Comparison of ENCODE assay signal across 23 cellular contexts in the genomic region with DNA sequence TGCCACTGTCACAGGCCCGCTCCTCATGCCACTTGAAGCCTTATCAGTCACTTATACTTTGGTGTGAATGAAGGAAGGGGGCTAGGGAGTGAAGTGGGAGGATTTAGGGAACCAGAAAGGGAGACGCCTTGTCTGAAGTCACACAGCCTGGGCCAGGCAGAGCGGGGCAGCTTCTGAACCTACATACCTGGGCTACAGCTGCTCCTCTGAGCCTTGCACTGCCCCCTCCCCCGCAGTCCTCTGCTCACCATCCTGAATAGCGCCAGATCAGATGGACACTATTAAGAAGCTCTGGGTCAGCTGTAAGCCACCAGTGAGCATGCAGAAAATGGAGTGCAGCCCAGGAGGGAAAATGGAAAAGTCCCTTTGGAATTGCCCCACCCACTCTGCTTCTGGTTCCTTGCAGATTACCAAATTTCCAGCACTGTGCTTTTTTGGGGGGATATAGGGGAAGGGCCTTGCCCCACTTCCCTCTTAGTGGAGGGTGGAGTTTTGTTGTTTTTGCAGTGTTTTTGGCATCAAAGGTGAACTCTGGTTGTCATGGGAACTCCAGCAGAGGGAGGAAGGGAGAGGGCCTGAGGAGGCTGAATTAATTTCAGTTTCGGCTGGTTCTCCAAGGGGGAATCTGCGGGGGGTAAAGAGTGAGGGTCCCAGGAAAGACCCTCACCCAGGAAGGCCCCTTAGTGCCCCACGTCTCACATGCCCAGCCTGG. TPM values are rescaled to one million over a fixed set of nuclear protein-coding genes. Genes with fewer than 3 reads are reported as not detected.
DNase-seq lines count a peak whose midpoint lies in the region; ATAC-seq and TF ChIP-seq lines count a peak whose summit lies in the region.
"Had no signal": no experiment of that assay in that cellular context is flagged by ENCODE, and none has a peak within 500 bp of the region (broad histone marks: within the 10 kb centered on the region; RNA-seq: fewer than 3 reads in every experiment).

No MANE protein-coding gene starts in this region.

- no peak for DNase-seq in activated CD8-positive, alpha-beta T cell treated with anti-CD3 and anti-CD28 coated beads, Interleukin-2, amount 10 ng/mL, durations not matched to agents 7 days and 5 days
- DNase-seq in activated CD8-positive, alpha-beta T cell treated with anti-CD3 and anti-CD28 coated beads for 36 hours: no peak
- DNase-seq in H7 (peak; percentile 53), sciatic nerve (ENCODE audit: low spot score) (no peak)
- DNase-seq in stimulated activated effector memory CD8-positive, alpha-beta T cell treated with anti-CD3 and anti-CD28 coated beads, Interleukin-12 subunit alpha, Interleukin-12 subunit beta, amount 100 ng/mL, for 72 hours (ENCODE audit: low spot score in 2 of 2): no peak
- DNase-seq in activated effector memory CD4-positive, alpha-beta T cell treated with anti-CD3 and anti-CD28 coated beads, Interleukin-2, amount 50 U/mL, for 16 hours: no peak
- DNase-seq: DMS153; IMR-90; Kasumi-1; MM.1S; NCI-H1105; NCI-H187; NCI-H446; NCI-H69; NK-92 treated with Interleukin-12 subunit alpha and Interleukin-12 subunit beta, amount 100 ng/mL, for 24 hours; SIG-M5 had no signal

- H3K36me3 ChIP-seq in H7 (replicated peaks; ENCODE audit: control insufficient read depth, insufficient read depth, low read length): no peaks in the 10 kb centered on the region
- H3K36me3 ChIP-seq: BLaER1 treated with 17β-estradiol and CSF1 and Interleukin-3, amounts not matched to agents 10 nM and 100 nM; HAP-1 had no signal

- H3K4me3 ChIP-seq in H7 (ENCODE audit: insufficient read depth, low read depth, low read length): no peak overlapping the region
- H3K4me3 ChIP-seq: A549; BLaER1 treated with 17β-estradiol and CSF1 and Interleukin-3, amounts not matched to agents 10 nM and 100 nM; HAP-1 had no signal

- intact Hi-C loops in activated CD8-positive, alpha-beta T cell treated with anti-CD3 and anti-CD28 coated beads for 36 hours (cut with micrococcal nuclease): no loop called here
- intact Hi-C loops in sciatic nerve (cut with DNase I): no loop called here

- H3K36me3 Mint-ChIP-seq in activated CD8-positive, alpha-beta T cell treated with anti-CD3 and anti-CD28 coated beads, Interleukin-2, amount 10 ng/mL, durations not matched to agents 7 days and 5 days (ENCODE audit: low read depth): no peaks in the 10 kb centered on the region
- no peaks in the 10 kb centered on the region for H3K36me3 Mint-ChIP-seq in activated CD8-positive, alpha-beta T cell treated with anti-CD3 and anti-CD28 coated beads for 36 hours (ENCODE audit: low read depth)
- no peaks in the 10 kb centered on the region for H3K36me3 Mint-ChIP-seq in stimulated activated effector memory CD8-positive, alpha-beta T cell treated with anti-CD3 and anti-CD28 coated beads, Interleukin-12 subunit alpha, Interleukin-12 subunit beta, amount 100 ng/mL, for 72 hours

- H3K4me3 Mint-ChIP-seq in activated CD8-positive, alpha-beta T cell treated with anti-CD3 and anti-CD28 coated beads, Interleukin-2, amount 10 ng/mL, durations not matched to agents 7 days and 5 days: no peak overlapping the region
- no peak overlapping the region for H3K4me3 Mint-ChIP-seq in activated CD8-positive, alpha-beta T cell treated with anti-CD3 and anti-CD28 coated beads for 36 hours
- no peak overlapping the region for H3K4me3 Mint-ChIP-seq in stimulated activated effector memory CD8-positive, alpha-beta T cell treated with anti-CD3 and anti-CD28 coated beads, Interleukin-12 subunit alpha, Interleukin-12 subunit beta, amount 100 ng/mL, for 72 hours

- peak; percentile 31 for ATAC-seq in activated CD8-positive, alpha-beta T cell treated with anti-CD3 and anti-CD28 coated beads, Interleukin-2, amount 10 ng/mL, durations not matched to agents 7 days and 5 days
- ATAC-seq in activated CD8-positive, alpha-beta T cell treated with anti-CD3 and anti-CD28 coated beads for 36 hours: no peak
- ATAC-seq in sciatic nerve (peak; percentile 13), GM18498 (IDR thresholded peaks at IDR 0.05; ENCODE audit: unreplicated experiment) (no peak)
- no peak for ATAC-seq in stimulated activated effector memory CD8-positive, alpha-beta T cell treated with anti-CD3 and anti-CD28 coated beads, Interleukin-12 subunit alpha, Interleukin-12 subunit beta, amount 100 ng/mL, for 72 hours
- ATAC-seq: A549 had no signal

- H3K27ac Mint-ChIP-seq in activated CD8-positive, alpha-beta T cell treated with anti-CD3 and anti-CD28 coated beads, Interleukin-2, amount 10 ng/mL, durations not matched to agents 7 days and 5 days: no peak overlapping the region
- no peak overlapping the region for H3K27ac Mint-ChIP-seq in activated CD8-positive, alpha-beta T cell treated with anti-CD3 and anti-CD28 coated beads for 36 hours
- no peak overlapping the region for H3K27ac Mint-ChIP-seq in stimulated activated effector memory CD8-positive, alpha-beta T cell treated with anti-CD3 and anti-CD28 coated beads, Interleukin-12 subunit alpha, Interleukin-12 subunit beta, amount 100 ng/mL, for 72 hours

- peak overlapping the region; percentile 39 for H3K27ac ChIP-seq in cingulate gyrus (ENCODE audit: low read depth, low read length)
- H3K27ac ChIP-seq: A549; BLaER1 treated with 17β-estradiol and CSF1 and Interleukin-3, amounts not matched to agents 10 nM and 100 nM had no signal

- no peaks in the 10 kb centered on the region for H3K9me3 Mint-ChIP-seq in activated CD8-positive, alpha-beta T cell treated with anti-CD3 and anti-CD28 coated beads, Interleukin-2, amount 10 ng/mL, durations not matched to agents 7 days and 5 days (ENCODE audit: insufficient read depth)
- no peaks in the 10 kb centered on the region for H3K9me3 Mint-ChIP-seq in activated CD8-positive, alpha-beta T cell treated with anti-CD3 and anti-CD28 coated beads for 36 hours
- H3K9me3 Mint-ChIP-seq in stimulated activated effector memory CD8-positive, alpha-beta T cell treated with anti-CD3 and anti-CD28 coated beads, Interleukin-12 subunit alpha, Interleukin-12 subunit beta, amount 100 ng/mL, for 72 hours: no peaks in the 10 kb centered on the region

- peaks cover 12% of the 10 kb centered on the region for H3K27me3 Mint-ChIP-seq in activated CD8-positive, alpha-beta T cell treated with anti-CD3 and anti-CD28 coated beads, Interleukin-2, amount 10 ng/mL, durations not matched to agents 7 days and 5 days (ENCODE audit: low read depth)
- peaks cover 9% of the 10 kb centered on the region for H3K27me3 Mint-ChIP-seq in activated CD8-positive, alpha-beta T cell treated with anti-CD3 and anti-CD28 coated beads for 36 hours

- POLR2A ChIA-PET in activated CD8-positive, alpha-beta T cell treated with anti-CD3 and anti-CD28 coated beads, Interleukin-2, amount 10 ng/mL, durations not matched to agents 7 days and 5 days (lab: Charles Lee): no interaction called here
- POLR2A ChIA-PET in activated CD8-positive, alpha-beta T cell treated with anti-CD3 and anti-CD28 coated beads for 36 hours (lab: Charles Lee): no interaction called here

- H3K4me1 Mint-ChIP-seq in activated CD8-positive, alpha-beta T cell treated with anti-CD3 and anti-CD28 coated beads, Interleukin-2, amount 10 ng/mL, durations not matched to agents 7 days and 5 days (ENCODE audit: low read depth): peaks cover 50% of the 10 kb centered on the region
- H3K4me1 Mint-ChIP-seq in activated CD8-positive, alpha-beta T cell treated with anti-CD3 and anti-CD28 coated beads for 36 hours (ENCODE audit: low read depth): no peaks in the 10 kb centered on the region
- peaks cover 4% of the 10 kb centered on the region for H3K4me1 Mint-ChIP-seq in stimulated activated effector memory CD8-positive, alpha-beta T cell treated with anti-CD3 and anti-CD28 coated beads, Interleukin-12 subunit alpha, Interleukin-12 subunit beta, amount 100 ng/mL, for 72 hours

- H3K27me3 ChIP-seq in H7 (ENCODE audit: control insufficient read depth, insufficient read depth, low read length): no peaks in the 10 kb centered on the region; the same call in 1 of the 2 replicates
- H3K27me3 ChIP-seq: BLaER1 treated with 17β-estradiol and CSF1 and Interleukin-3, amounts not matched to agents 10 nM and 100 nM had no signal

- CTCF ChIA-PET in activated CD8-positive, alpha-beta T cell treated with anti-CD3 and anti-CD28 coated beads, Interleukin-2, amount 10 ng/mL, durations not matched to agents 7 days and 5 days (lab: Charles Lee): no interaction called here
- CTCF ChIA-PET in activated CD8-positive, alpha-beta T cell treated with anti-CD3 and anti-CD28 coated beads for 36 hours (lab: Charles Lee): interaction anchor here (2.0 kb wide), 1 partner anchor 33 kb away, joined by 7 read pairs; no protein-coding TSS in a partner anchor

- no peak for TF ChIP-seq CTCF in activated CD8-positive, alpha-beta T cell treated with anti-CD3 and anti-CD28 coated beads for 36 hours (IDR thresholded peaks at IDR 0.05)

RNA-seq across cellular contexts. Expression of gene ADCYAP1R1, which starts 34.9 kb away (rescaled TPM):
- total RNA-seq in activated CD8-positive, alpha-beta T cell treated with anti-CD3 and anti-CD28 coated beads, Interleukin-2, amount 10 ng/mL, durations not matched to agents 7 days and 5 days: not detected
- not detected for total RNA-seq in activated CD8-positive, alpha-beta T cell treated with anti-CD3 and anti-CD28 coated beads for 36 hours
- total RNA-seq in H7 (2014; rRNA removed; shearing (Covaris generic)): 1.8 TPM in 2 replicates
- 9.1 TPM for total RNA-seq in sciatic nerve
- total RNA-seq: IMR-90, OCI-LY7 had no signal

RNA-seq across cellular contexts. Expression of gene GHRHR, which starts 53.4 kb away (rescaled TPM):
- not detected for total RNA-seq in activated CD8-positive, alpha-beta T cell treated with anti-CD3 and anti-CD28 coated beads, Interleukin-2, amount 10 ng/mL, durations not matched to agents 7 days and 5 days
- not detected for total RNA-seq in activated CD8-positive, alpha-beta T cell treated with anti-CD3 and anti-CD28 coated beads for 36 hours
- total RNA-seq in H7 (2014; rRNA removed; shearing (Covaris generic)): 1.9 and 2.7 TPM in 2 replicates
- total RNA-seq in sciatic nerve: 1.2 TPM
- total RNA-seq: HT1080, IMR-90, OCI-LY7 had no signal

Comparison
In these comparisons a context has a peak if more than half of its experiments do, and no peak if none do; other contexts are left out.
1. ATAC-seq: peak in activated CD8-positive, alpha-beta T cell treated with anti-CD3 and anti-CD28 coated beads, Interleukin-2, amount 10 ng/mL, durations not matched to agents 7 days and 5 days (single experiment) and sciatic nerve (single experiment); none in activated CD8-positive, alpha-beta T cell treated with anti-CD3 and anti-CD28 coated beads for 36 hours (single experiment), stimulated activated effector memory CD8-positive, alpha-beta T cell treated with anti-CD3 and anti-CD28 coated beads, Interleukin-12 subunit alpha, Interleukin-12 subunit beta, amount 100 ng/mL, for 72 hours (single experiment) and GM18498 (single experiment).